In the genomic region with DNA sequence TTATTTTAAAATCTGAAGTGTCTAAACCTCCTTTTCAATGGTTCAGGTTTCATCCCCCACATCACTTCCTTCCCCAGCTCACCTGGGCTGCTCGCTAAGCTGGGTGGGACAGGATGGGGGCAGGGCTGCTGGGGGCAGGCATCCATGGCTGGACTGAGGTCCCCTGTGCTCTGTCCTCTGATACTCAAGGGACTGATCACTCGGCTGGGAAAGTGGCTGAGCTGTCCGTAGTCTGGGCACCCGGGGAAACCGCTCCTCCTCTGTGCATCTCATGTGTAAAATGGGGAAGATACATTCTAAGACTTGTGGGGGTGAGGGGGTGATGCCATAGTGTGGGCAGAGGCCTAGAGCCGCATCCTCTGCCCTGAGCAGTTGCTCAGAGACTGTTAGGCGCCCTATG, we compare ENCODE assay signal across 19 cellular contexts.
"Had no signal": no experiment of that assay in that cellular context is flagged by ENCODE, and none has a peak within 500 bp of the region (broad histone marks: within the 10 kb centered on the region; RNA-seq: fewer than 3 reads in every experiment).

No MANE protein-coding gene starts in this region.

- H3K27ac ChIP-seq: left lung, thoracic aorta, upper lobe of left lung had no signal

- H3K9me3 ChIP-seq: left lung, thoracic aorta, upper lobe of left lung had no signal

- H3K4me1 ChIP-seq: left lung, upper lobe of left lung had no signal

- H3K4me3 ChIP-seq: left lung, lung, thoracic aorta, upper lobe of left lung had no signal

- H3K27me3 ChIP-seq: upper lobe of left lung had no signal

- ATAC-seq: left lung; stimulated activated naive B cell treated with anti-CD40 and anti-IgM and Interleukin-4, amounts not matched to agents 10 μg/mL and 1 μg/mL and 100 μg/mL, for 72 hours had no signal

- H3K4me3 Mint-ChIP-seq: activated naive CD4-positive, alpha-beta T cell treated with anti-CD3 and anti-CD28 coated beads, Interleukin-2, amount 10 ng/mL, durations not matched to agents 7 days and 5 days; naive B cell; neural crest cell; stimulated activated naive B cell treated with anti-CD40 and anti-IgM and Interleukin-4, amounts not matched to agents 10 μg/mL and 1 μg/mL and 100 μg/mL, for 72 hours; T-helper 1 cell treated with Interleukin-12 subunit alpha and Interleukin-12 subunit beta and Interleukin-4 antibody, amounts not matched to agents 30 μg/mL and 1 μg/mL, for 36 hours had no signal

- H3K36me3 Mint-ChIP-seq: activated naive CD4-positive, alpha-beta T cell treated with anti-CD3 and anti-CD28 coated beads, Interleukin-2, amount 10 ng/mL, durations not matched to agents 7 days and 5 days; naive B cell; stimulated activated naive B cell treated with anti-CD40 and anti-IgM and Interleukin-4, amounts not matched to agents 10 μg/mL and 1 μg/mL and 100 μg/mL, for 72 hours had no signal

- H3K27ac Mint-ChIP-seq: activated naive CD4-positive, alpha-beta T cell treated with anti-CD3 and anti-CD28 coated beads, Interleukin-2, amount 10 ng/mL, durations not matched to agents 7 days and 5 days; stimulated activated naive B cell treated with anti-CD40 and anti-IgM and Interleukin-4, amounts not matched to agents 10 μg/mL and 1 μg/mL and 100 μg/mL, for 72 hours; T-helper 1 cell treated with Interleukin-12 subunit alpha and Interleukin-12 subunit beta and Interleukin-4 antibody, amounts not matched to agents 30 μg/mL and 1 μg/mL, for 36 hours had no signal

- H3K36me3 ChIP-seq: left lung, thoracic aorta, upper lobe of left lung had no signal

- H3K4me1 Mint-ChIP-seq: activated naive CD4-positive, alpha-beta T cell treated with anti-CD3 and anti-CD28 coated beads, Interleukin-2, amount 10 ng/mL, durations not matched to agents 7 days and 5 days; naive B cell; neural crest cell; stimulated activated naive B cell treated with anti-CD40 and anti-IgM and Interleukin-4, amounts not matched to agents 10 μg/mL and 1 μg/mL and 100 μg/mL, for 72 hours had no signal

- DNase-seq: activated CD4-positive, alpha-beta T cell treated with anti-CD3 and anti-CD28 coated beads for 48 hours; activated CD4-positive, CD25-positive, alpha-beta regulatory T cell; activated effector memory CD4-positive, alpha-beta T cell treated with anti-CD3 and anti-CD28 coated beads, Interleukin-2, amount 50 U/mL, for 16 hours; amygdala; cerebellar nuclear complex; effector CD4-positive, alpha-beta T cell; foreskin fibroblast; kidney; naive B cell; stimulated activated CD4-positive, alpha-beta T cell treated with anti-CD3 and anti-CD28 coated beads, Interleukin-12 subunit alpha, Interleukin-12 subunit beta, amount 100 ng/mL, for 4 hours; stimulated activated naive B cell treated with anti-CD40 and anti-IgM and Interleukin-4, amounts not matched to agents 10 μg/mL and 1 μg/mL and 100 μg/mL, for 72 hours; T1000 had no signal

- H3K9me3 Mint-ChIP-seq: activated naive CD4-positive, alpha-beta T cell treated with anti-CD3 and anti-CD28 coated beads, Interleukin-2, amount 10 ng/mL, durations not matched to agents 7 days and 5 days; neural crest cell; T-helper 1 cell treated with Interleukin-12 subunit alpha and Interleukin-12 subunit beta and Interleukin-4 antibody, amounts not matched to agents 30 μg/mL and 1 μg/mL, for 36 hours had no signal
